7 cellular contexts compared by ENCODE assay signal in genomic region chr15:85792872-85793621, GRCh38. TPM values are rescaled to one million over a fixed set of nuclear protein-coding genes. Genes with fewer than 3 reads are reported as not detected.
DNase-seq lines count a peak whose midpoint lies in the region; ATAC-seq, FAIRE-seq and TF ChIP-seq lines count a peak whose summit lies in the region.

No MANE protein-coding gene starts in this region.

- H2AFZ ChIP-seq in IMR-90 (replicated peaks; ENCODE audit: low read length, poor library complexity): peak overlapping the region; percentile 97
- no peak overlapping the region for H2AFZ ChIP-seq in HepG2 (ENCODE audit: low read length)

- no peak overlapping the region for H3K56ac ChIP-seq in IMR-90 (ENCODE audit: extremely low read depth, insufficient read depth, low read length)

- no peak overlapping the region for H4K91ac ChIP-seq in IMR-90 (ENCODE audit: insufficient read depth, low read depth, low read length)

- no peak overlapping the region for H2BK15ac ChIP-seq in IMR-90 (ENCODE audit: low read depth, low read length)

- H3K4me1 ChIP-seq in IMR-90 (ENCODE audit: control insufficient read depth, insufficient read depth, low read length) (peaks cover 11% of the 10 kb centered on the region), HepG2 (ENCODE audit: insufficient read depth, low read length) (peaks cover 47% of the 10 kb centered on the region), subcutaneous abdominal adipose tissue (ENCODE audit: control insufficient read depth in 5 of 5, insufficient read depth in 5 of 5, low read length in 5 of 5) (peaks cover 7 to 36% (median 25%) of the 10 kb centered on the region in 5 donors), left lung (peaks cover 0 to 30% of the 10 kb centered on the region in 2 donors)

- H3K36me3 ChIP-seq in IMR-90 (ENCODE audit: control insufficient read depth, insufficient read depth, low read length) (no peaks in the 10 kb centered on the region), HepG2 (replicated peaks in 1 of 2; ENCODE audit: control insufficient read depth in 1 of 2, insufficient read depth in 2 of 2, low read length in 2 of 2) (no peaks in the 10 kb centered on the region), subcutaneous abdominal adipose tissue (ENCODE audit: control insufficient read depth in 5 of 5, insufficient read depth in 5 of 5, low read length in 5 of 5) (no peaks in the 10 kb centered on the region), left lung (no peaks in the 10 kb centered on the region)

- peak overlapping the region; percentile 20; the same call in 1 of the 2 replicates for H3K4ac ChIP-seq in IMR-90 (ENCODE audit: low read depth, low read length)

- no TSS peak for BruUV-seq in IMR-90 (replicated peaks; lab: Mats Ljungman, UMichigan)
- no TSS peak for BruUV-seq in HepG2 (replicated peaks; lab: Mats Ljungman, UMichigan)

- H4K20me1 ChIP-seq in IMR-90 (ENCODE audit: insufficient read depth, low read length): peaks cover 18% of the 10 kb centered on the region; the same call in 1 of the 2 replicates
- H4K20me1 ChIP-seq in HepG2 (ENCODE audit: insufficient read depth, low read length): peaks cover 11% of the 10 kb centered on the region

- H3K14ac ChIP-seq in IMR-90 (replicated peaks; ENCODE audit: low read depth, low read length): no peak overlapping the region

- H3K4me3 ChIP-seq in IMR-90 (ENCODE audit: insufficient read depth, low read depth, low read length) (peak overlapping the region; percentile 61; the same call in 1 of the 2 replicates), HepG2 (replicated peaks in 1 of 3; ENCODE audit: insufficient read depth in 1 of 3, low read depth in 2 of 3, low read length in 3 of 3) (peak overlapping the region; percentile 80 to 95 (median 94)), subcutaneous abdominal adipose tissue (ENCODE audit: low read depth in 1 of 5, low read length in 5 of 5) (peak overlapping the region; percentile 80 to 88 (median 85)), left lung (peak overlapping the region in 1 of 2 donors; percentile 92)

- TF ChIP-seq EP300 in HepG2 (IDR thresholded peaks at IDR 0.05; ENCODE audit: low read depth in 2 of 2, low read length in 2 of 2) (no peak), HepG2 (CRISPR knock-in tag; IDR thresholded peaks at IDR 0.05; ENCODE audit: borderline replicate concordance) (no peak)

- H4K8ac ChIP-seq in IMR-90 (ENCODE audit: low read depth in 2 of 2, low read length in 2 of 2): no peak overlapping the region

- H3K27me3 ChIP-seq in IMR-90 (ENCODE audit: control insufficient read depth, insufficient read depth, low read length) (no peaks in the 10 kb centered on the region), HepG2 (ENCODE audit: control insufficient read depth in 1 of 2, insufficient read depth in 2 of 2, low read length in 2 of 2) (no peaks in the 10 kb centered on the region; a peak in 1 of 5 replicates), subcutaneous abdominal adipose tissue (ENCODE audit: control insufficient read depth in 5 of 5, insufficient read depth in 4 of 5, low read length in 5 of 5) (no peaks in the 10 kb centered on the region), left lung (peaks cover 0 to 16% of the 10 kb centered on the region in 2 donors)

- no peak overlapping the region for H2BK20ac ChIP-seq in IMR-90 (ENCODE audit: low read depth, low read length)

- H2AK9ac ChIP-seq in IMR-90 (replicated peaks; ENCODE audit: low read depth, low read length, poor library complexity): peak overlapping the region; percentile 60

- no peak overlapping the region for H4K5ac ChIP-seq in IMR-90 (ENCODE audit: low read depth, low read length)

- TF ChIP-seq RAD21 in IMR-90 (IDR thresholded peaks at IDR 0.05; ENCODE audit: low read length) (no peak), HepG2 (CRISPR knock-in tag; IDR thresholded peaks at IDR 0.05) (no peak)

- H2AK5ac ChIP-seq in IMR-90 (ENCODE audit: low read depth, low read length): no peak overlapping the region

- in situ Hi-C loops in IMR-90 (cut with MboI; ENCODE audit: low sequenced_read_pairs): no loop called here
- in situ Hi-C loops in HepG2 (cut with HindIII; ENCODE audit: extremely low pct_ligation_motif_present, low pct_unique_long_range_greater_than_20kb): no loop called here

- peaks cover 30 to 45% of the 10 kb centered on the region in 2 experiments; a peak in 3 of 4 replicates for H3K79me1 ChIP-seq in IMR-90 (ENCODE audit: low read depth in 1 of 2, low read length in 2 of 2)

- WGBS in IMR-90 (ENCODE audit: extremely low coverage in 2 of 2, insufficient read length in 1 of 2), 2 experiments: no CpG with 5 or more reads among the region's 14 CpGs
- 88% methylated on average over 14 of the region's 14 CpGs for WGBS in HepG2 (ENCODE audit: low lambda C conversion rate)

- ATAC-seq in IMR-90 (ENCODE audit: low read depth): no peak
- no peak for ATAC-seq in HepG2
- no peak for ATAC-seq in left lung

- intact Hi-C loops in IMR-90 (cut with micrococcal nuclease): loop anchor here (5.0 to 10.0 kb wide), 2 partner anchors 51 to 178 kb away; no protein-coding TSS in a partner anchor
- intact Hi-C loops in HepG2 (cut with micrococcal nuclease; ENCODE audit: unreplicated experiment): no loop called here
- intact Hi-C loops in left lung (cut with DNase I): no loop called here

- no peaks in the 10 kb centered on the region for H3K9me3 ChIP-seq in IMR-90 (ENCODE audit: control insufficient read depth, insufficient read depth, low read length)
- no peaks in the 10 kb centered on the region for H3K9me3 ChIP-seq in HepG2 (ENCODE audit: low read length)
- no peaks in the 10 kb centered on the region for H3K9me3 ChIP-seq in subcutaneous abdominal adipose tissue (ENCODE audit: control insufficient read depth in 5 of 5, low read length in 5 of 5)
- no peaks in the 10 kb centered on the region for H3K9me3 ChIP-seq in left lung

- no peak overlapping the region for H2BK5ac ChIP-seq in IMR-90 (ENCODE audit: low read depth, low read length, poor library complexity, severe bottlenecking)

- CTCF ChIA-PET in IMR-90 (lab: Yijun Ruan, JAX) (no interaction called here), HepG2 (lab: Yijun Ruan, JAX; ENCODE audit: low intra/inter-chr PET ratio, low total read pairs) (no interaction called here)

- H2BK120ac ChIP-seq in IMR-90 (ENCODE audit: low read depth, low read length): no peak overlapping the region

- POLR2A ChIA-PET in IMR-90 (lab: Charles Lee; ENCODE audit: unreplicated experiment): no interaction called here
- POLR2A ChIA-PET in HepG2 (lab: Yijun Ruan, JAX): no interaction called here

- peak overlapping the region; percentile 52 for H3K9ac ChIP-seq in IMR-90 (ENCODE audit: low read depth, low read length)
- H3K9ac ChIP-seq in HepG2 (ENCODE audit: insufficient read depth, low read depth, low read length): peak overlapping the region; percentile 82; the same call in 1 of the 2 replicates
- peak overlapping the region in 3 of 5 donors; percentile 81 to 86 (median 86) for H3K9ac ChIP-seq in subcutaneous abdominal adipose tissue (ENCODE audit: low read length in 5 of 5)

- H3K23ac ChIP-seq in IMR-90 (ENCODE audit: low read depth, low read length): peak overlapping the region; percentile 66

- peaks cover 19% of the 10 kb centered on the region for H3K9me1 ChIP-seq in IMR-90 (ENCODE audit: insufficient read depth, low read length)

- no peak overlapping the region for H3K18ac ChIP-seq in IMR-90 (ENCODE audit: low read depth, low read length)

- TF ChIP-seq CTCF in IMR-90 (conservative IDR thresholded peaks at IDR 0.05; ENCODE audit: low read depth, low read length) (no peak), HepG2 (CRISPR knock-in tag; IDR thresholded peaks at IDR 0.05) (no peak), left lung (IDR thresholded peaks at IDR 0.05) (no peak)

- peaks cover 37% of the 10 kb centered on the region for H3K79me2 ChIP-seq in HepG2 (ENCODE audit: insufficient read depth, low read length)

- dilution Hi-C loops in IMR-90 (cut with HindIII; ENCODE audit: low sequenced_read_pairs, unreplicated experiment): no loop called here

- TF ChIP-seq POLR2A in IMR-90 (IDR thresholded peaks at IDR 0.05; ENCODE audit: low read depth, low read length) (no peak), HepG2 (IDR thresholded peaks at IDR 0.05; ENCODE audit: insufficient read depth in 1 of 2, low read depth in 2 of 2, low read length in 2 of 2) (no peak)

- no peak for FAIRE-seq in HepG2 (lab: Jason Lieb, UNC)

- no peak overlapping the region for H3K27ac ChIP-seq in IMR-90 (ENCODE audit: insufficient read depth, low read length)
- H3K27ac ChIP-seq in HepG2 (ENCODE audit: extremely low read length, insufficient read depth, low read length): peak overlapping the region; percentile 83
- H3K27ac ChIP-seq in subcutaneous abdominal adipose tissue (ENCODE audit: low read depth, low read length): no peak overlapping the region
- H3K27ac ChIP-seq in left lung: no peak overlapping the region

- DNase-seq in IMR-90 (no peak), HepG2 (ENCODE audit: low spot score) (no peak), NCI-H82 (lab: John Stamatoyannopoulos, UW) (no peak), GM19238 (ENCODE audit: insufficient read length, low spot score) (no peak), left lung (no peak)
- DNase-seq in activated naive CD4-positive, alpha-beta T cell treated with anti-CD3 and anti-CD28 coated beads, Interleukin-2, amount 50 U/mL, for 16 hours: peak; percentile 36

- H3K4me2 ChIP-seq in IMR-90 (ENCODE audit: low read depth, low read length) (peak overlapping the region; percentile 84), HepG2 (ENCODE audit: low read depth, low read length) (peak overlapping the region; percentile 93)

RNA-seq across cellular contexts. Expression of gene KLHL25, which starts 1.7 kb away (rescaled TPM):
- total RNA-seq in IMR-90 (2012; rRNA removed) (2.7 and 2.8 TPM in 2 replicates), HepG2 (2016; rRNA removed; fragmentation: Illumina TruSeq; extraction: Trizol) (7.4 and 8.2 TPM in 2 replicates), left lung (1 to 10 TPM; 4.4 to 4.6 TPM)
- polyA plus RNA-seq in IMR-90 (2012; rRNA removed) (5.6 and 6.6 TPM in 2 replicates), HepG2 (2011; rRNA removed) (3.7 and 5.2 TPM in 2 replicates)
- 2.8 and 5.4 TPM in 2 replicates for polyA plus RNA-seq in IMR-90 (2012; cell fraction: cytosol; rRNA removed)
- 6.6 and 15.9 TPM in 2 replicates for polyA plus RNA-seq in IMR-90 (2012; cell fraction: nucleus; rRNA removed; ENCODE audit: low replicate concordance)
- 2.2 TPM in 2 replicates for total RNA-seq in HepG2 (2016; cell fraction: cytosol; rRNA removed; fragmentation: Illumina TruSeq; extraction: Trizol; ENCODE audit: low read depth)
- total RNA-seq in HepG2 (2016; cell fraction: insoluble cytoplasmic fraction; rRNA removed; fragmentation: Illumina TruSeq; extraction: Trizol): 6.6 and 8.0 TPM in 2 replicates
- total RNA-seq in HepG2 (2016; cell fraction: membrane; rRNA removed; fragmentation: Illumina TruSeq; extraction: Trizol): 4.1 and 4.3 TPM in 2 replicates
- total RNA-seq in HepG2 (2016; cell fraction: nucleus; rRNA removed; fragmentation: Illumina TruSeq; extraction: Trizol): 6.8 and 7.2 TPM in 2 replicates
- polyA plus RNA-seq in HepG2 (2011; cell fraction: cytosol; rRNA removed): 3.2 and 4.8 TPM in 2 replicates
- 9.9 and 10.8 TPM in 2 replicates for polyA plus RNA-seq in HepG2 (2011; cell fraction: nucleus; rRNA removed)
- polyA plus RNA-seq in HepG2 (2012): 2.3 and 3.1 TPM in 2 replicates
- polyA plus RNA-seq in HepG2 (2016; cell fraction: cytosol; fragmentation: Illumina TruSeq; extraction: Trizol; ENCODE audit: low read depth): 1.0 and 1.1 TPM in 2 replicates
- 5.4 and 5.9 TPM in 2 replicates for polyA plus RNA-seq in HepG2 (2016; cell fraction: insoluble cytoplasmic fraction; fragmentation: Illumina TruSeq; extraction: Trizol; ENCODE audit: low read depth)
- 1.7 and 2.0 TPM in 2 replicates for polyA plus RNA-seq in HepG2 (2016; cell fraction: membrane; fragmentation: Illumina TruSeq; extraction: Trizol; ENCODE audit: low read depth)
- 8.0 TPM in 2 replicates for polyA plus RNA-seq in HepG2 (2016; cell fraction: nucleus; fragmentation: Illumina TruSeq; extraction: Trizol; ENCODE audit: insufficient read depth, low read depth)
- 9.9 and 14.9 TPM in 2 replicates for polyA minus RNA-seq in HepG2 (2011; rRNA and poly(A)+ RNA removed; ENCODE audit: low replicate concordance)
- 3.3 and 4.0 TPM in 2 replicates for polyA minus RNA-seq in HepG2 (2011; cell fraction: cytosol; rRNA and poly(A)+ RNA removed)
- polyA minus RNA-seq in HepG2 (2011; cell fraction: nucleus; rRNA and poly(A)+ RNA removed): 6.2 and 6.7 TPM in 2 replicates
